In the genomic region with DNA sequence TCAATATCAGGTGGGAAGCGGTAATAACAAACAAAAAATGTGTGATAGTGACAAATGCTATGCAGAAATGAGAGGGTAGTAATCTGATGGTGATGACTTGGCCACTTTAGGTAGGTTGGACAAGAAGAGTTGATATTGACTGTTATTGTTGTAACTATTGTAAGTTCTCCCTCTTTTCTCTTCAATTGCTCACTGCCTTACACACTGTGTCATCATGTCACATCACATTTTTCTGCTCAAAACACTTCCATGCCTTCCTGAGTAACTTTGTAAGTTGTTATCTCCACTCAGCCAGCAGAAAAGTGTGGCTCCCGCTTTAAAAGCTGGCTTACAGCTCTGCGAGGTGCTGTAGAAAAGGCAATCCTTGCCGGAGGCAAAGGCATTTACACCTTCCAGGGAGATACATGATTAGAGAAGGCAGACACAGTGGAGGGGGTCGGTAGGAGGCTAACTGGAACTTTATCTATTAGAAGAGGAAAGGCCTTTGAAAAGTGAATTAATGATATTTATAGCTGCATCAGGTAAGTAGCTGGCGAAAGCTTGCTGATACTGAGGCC, we compare ENCODE assay signal across 20 cellular contexts.
A peak's percentile ranks its signal among the peaks of the same experiment; 100 is the strongest.
DNase-seq lines count a peak whose midpoint lies in the region; ATAC-seq, FAIRE-seq and TF ChIP-seq lines count a peak whose summit lies in the region.
"Had no signal": no experiment of that assay in that cellular context is flagged by ENCODE, and none has a peak within 500 bp of the region (broad histone marks: within the 10 kb centered on the region; RNA-seq: fewer than 3 reads in every experiment).

No MANE protein-coding gene starts in this region.

- H3K4me1 Mint-ChIP-seq in WTC11: peaks cover 45% of the 10 kb centered on the region

- H3K4me2 ChIP-seq in hepatocyte: no peak overlapping the region

- H3K9me3 ChIP-seq in hepatocyte (ENCODE audit: low read depth): no peaks in the 10 kb centered on the region
- no peaks in the 10 kb centered on the region for H3K9me3 ChIP-seq in lower lobe of right lung
- H3K9me3 ChIP-seq: SJCRH30 had no signal

- no peaks in the 10 kb centered on the region for H3K9me3 Mint-ChIP-seq in WTC11
- H3K9me3 Mint-ChIP-seq: CD4-positive, CD25-positive, alpha-beta regulatory T cell had no signal

- intact Hi-C loops in lower lobe of right lung (cut with DNase I): no loop called here

- H3K27me3 Mint-ChIP-seq in WTC11 (ENCODE audit: low read depth): no peaks in the 10 kb centered on the region

- H3K4me3 ChIP-seq in hepatocyte (no peak overlapping the region), lower lobe of right lung (no peak overlapping the region)
- H3K4me3 ChIP-seq: SJCRH30 had no signal

- DNase-seq in HTR-8/SVneo (ENCODE audit: insufficient read length, low spot score) (no peak), WTC11 (ENCODE audit: low spot score) (no peak), hepatocyte (ENCODE audit: low spot score) (no peak), lower lobe of right lung (no peak), NCI-H2029 (lab: John Stamatoyannopoulos, UW) (no peak)
- DNase-seq: CD4-positive, CD25-positive, alpha-beta regulatory T cell; EL; H7; Kasumi-1; NCI-H1694; NCI-H2081 treated with DMSO at 0.1 percent for 48 hours; NCI-H2171 treated with DMSO at 0.1 percent for 48 hours; NCI-H446; NCI-H526; OCI-M1; SJCRH30 had no signal

- H3K4me1 ChIP-seq in hepatocyte (ENCODE audit: insufficient read depth) (peaks cover 6% of the 10 kb centered on the region), lower lobe of right lung (no peaks in the 10 kb centered on the region)

- H4K20me1 ChIP-seq in hepatocyte (ENCODE audit: insufficient read depth, poor library complexity, severe bottlenecking): no peaks in the 10 kb centered on the region

- TF ChIP-seq CTCF in WTC11 (IDR thresholded peaks at IDR 0.05): no peak
- TF ChIP-seq CTCF in hepatocyte (IDR thresholded peaks at IDR 0.05; ENCODE audit: poor library complexity): no peak
- TF ChIP-seq CTCF in lower lobe of right lung (IDR thresholded peaks at IDR 0.05): no peak

- ATAC-seq in WTC11 (peak; percentile 19), lower lobe of right lung (no peak), HG03175 (IDR thresholded peaks at IDR 0.05; ENCODE audit: unreplicated experiment) (no peak), GM21528 (IDR thresholded peaks at IDR 0.05; ENCODE audit: low FRiP score, unreplicated experiment) (no peak)

- no peaks in the 10 kb centered on the region for H3K36me3 Mint-ChIP-seq in WTC11

- no peak overlapping the region for H3K4me3 Mint-ChIP-seq in WTC11
- H3K4me3 Mint-ChIP-seq: CD4-positive, CD25-positive, alpha-beta regulatory T cell had no signal

- H3K79me2 ChIP-seq in hepatocyte: no peaks in the 10 kb centered on the region

- 40% methylated on average over 6 of the region's 6 CpGs for WGBS in hepatocyte (ENCODE audit: low lambda C conversion rate, missing lambda C conversion rate)

- POLR2A ChIA-PET in WTC11 (lab: Charles Lee): interaction anchor here (1.0 to 1.2 kb wide), 2 partner anchors 11 to 17 kb away, joined by 3 to 5 read pairs; no protein-coding TSS in a partner anchor

- peak overlapping the region; percentile 71 for H3K27ac Mint-ChIP-seq in WTC11
- H3K27ac Mint-ChIP-seq: CD4-positive, CD25-positive, alpha-beta regulatory T cell had no signal

- H3K27ac ChIP-seq in hepatocyte (no peak overlapping the region), lower lobe of right lung (no peak overlapping the region)
- H3K27ac ChIP-seq: SJCRH30 had no signal

- no peaks in the 10 kb centered on the region for H3K36me3 ChIP-seq in hepatocyte (replicated peaks; ENCODE audit: insufficient read depth, low read depth)
- H3K36me3 ChIP-seq in lower lobe of right lung: no peaks in the 10 kb centered on the region
- H3K36me3 ChIP-seq: SJCRH30 had no signal

- H2AFZ ChIP-seq in hepatocyte: peak overlapping the region; percentile 9

- FAIRE-seq in HTR-8/SVneo (lab: Jason Lieb, UNC): peak; percentile 23
- FAIRE-seq: GM19239, RCC 7860 had no signal

- CTCF ChIA-PET in WTC11 (lab: Charles Lee): interaction anchor here (0.5 to 2.1 kb wide), 4 partner anchors 9 to 115 kb away, joined by 3 to 13 read pairs (median 4); no protein-coding TSS in a partner anchor

- H3K27me3 ChIP-seq in hepatocyte (no peaks in the 10 kb centered on the region), lower lobe of right lung (ENCODE audit: low read depth) (no peaks in the 10 kb centered on the region)
- H3K27me3 ChIP-seq: SJCRH30 had no signal

- H3K9me2 ChIP-seq in hepatocyte (replicated peaks; ENCODE audit: insufficient read depth): no peaks in the 10 kb centered on the region

TF ChIP-seq in WTC11, 78 proteins besides CTCF, POLR2A, EP300 and RAD21:
- TF ChIP-seq ZNF317 (CRISPR knock-in tag; IDR thresholded peaks at IDR 0.05; ENCODE audit: borderline replicate concordance, low read depth): no peak
- no peak for TF ChIP-seq CREB1 (CRISPR knock-in tag; IDR thresholded peaks at IDR 0.05)
- no peak for TF ChIP-seq ZNF232 (CRISPR knock-in tag; IDR thresholded peaks at IDR 0.05)
